17 cellular contexts compared by ENCODE assay signal in the genomic region with DNA sequence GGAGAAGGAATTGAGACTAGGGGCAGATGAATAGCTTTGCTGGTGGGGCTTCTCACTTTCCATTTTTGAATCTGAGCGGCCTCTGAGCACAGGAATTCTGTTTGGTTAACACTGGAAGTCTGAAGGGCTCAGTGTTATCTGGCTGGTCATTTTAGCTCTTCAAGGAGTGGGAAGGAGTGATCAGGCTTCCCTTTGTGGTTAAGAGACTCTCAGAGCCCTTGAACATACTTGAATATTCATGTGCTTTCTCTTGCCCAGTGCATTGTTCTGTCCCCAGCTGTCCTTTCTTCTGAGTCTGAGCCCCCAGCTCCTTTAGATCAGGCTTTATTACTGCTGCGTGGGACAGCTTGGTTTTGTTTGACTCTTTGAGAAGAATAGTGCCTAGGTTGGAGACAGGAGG.
DNase-seq lines count a peak whose midpoint lies in the region; ATAC-seq and TF ChIP-seq lines count a peak whose summit lies in the region.
"Had no signal": no experiment of that assay in that cellular context is flagged by ENCODE, and none has a peak within 500 bp of the region (broad histone marks: within the 10 kb centered on the region; RNA-seq: fewer than 3 reads in every experiment).

No MANE protein-coding gene starts in this region.

- no peaks in the 10 kb centered on the region for H3K9me3 ChIP-seq in endodermal cell (ENCODE audit: control insufficient read depth, low read length)
- H3K9me3 ChIP-seq in testis = no peaks in the 10 kb centered on the region
- no peaks in the 10 kb centered on the region for H3K9me3 ChIP-seq in uterus
- peaks cover 0 to 4% (median 0%) of the 10 kb centered on the region in 12 donors for H3K9me3 ChIP-seq in heart left ventricle

- no peaks in the 10 kb centered on the region for H3K27me3 Mint-ChIP-seq in endodermal cell (ENCODE audit: insufficient read depth)
- no peaks in the 10 kb centered on the region for H3K27me3 Mint-ChIP-seq in neural crest cell (ENCODE audit: low read depth)
- H3K27me3 Mint-ChIP-seq: CD4-positive, alpha-beta T cell had no signal

- DNase-seq in DMS79 treated with DMSO at 0.1 percent for 48 hours (lab: John Stamatoyannopoulos, UW) (peak; percentile 24), NCI-H187 treated with DMSO at 0.1 percent for 48 hours (lab: John Stamatoyannopoulos, UW) (peak; percentile 26), endodermal cell (no peak), neural crest cell (ENCODE audit: low read depth, low spot score) (no peak), testis (no peak), uterus (no peak), heart left ventricle (no peak)
- no peak for DNase-seq in stimulated activated CD4-positive, alpha-beta T cell treated with anti-CD3 and anti-CD28 coated beads, Interleukin-4, amount 100 ng/mL, for 24 hours
- DNase-seq: AML-193; CD4-positive, alpha-beta T cell; DND-41; GF-D8; HCEC 1CT; NCI-H1436 treated with DMSO at 0.1 percent for 48 hours; NCI-H2171; NCI-H510A treated with DMSO at 0.1 percent for 48 hours; SHP77 treated with DMSO at 0.1 percent for 48 hours had no signal

- H3K9me3 Mint-ChIP-seq in endodermal cell (no peaks in the 10 kb centered on the region), neural crest cell (no peaks in the 10 kb centered on the region)

- no peak for ATAC-seq in heart left ventricle

- H3K36me3 Mint-ChIP-seq in endodermal cell (ENCODE audit: low read depth) (no peaks in the 10 kb centered on the region), neural crest cell (ENCODE audit: low read depth) (no peaks in the 10 kb centered on the region)

- H3K27me3 ChIP-seq in endodermal cell (ENCODE audit: control insufficient read depth, insufficient read depth, low read length, poor library complexity, severe bottlenecking) (no peaks in the 10 kb centered on the region), testis (no peaks in the 10 kb centered on the region), uterus (no peaks in the 10 kb centered on the region), heart left ventricle (no peaks in the 10 kb centered on the region)

- TF ChIP-seq POLR2A in testis (IDR thresholded peaks at IDR 0.05) = no peak
- TF ChIP-seq POLR2A in uterus (IDR thresholded peaks at IDR 0.05) = no peak
- TF ChIP-seq POLR2A in heart left ventricle (IDR thresholded peaks at IDR 0.05) = no peak

- H3K36me3 ChIP-seq in endodermal cell (ENCODE audit: control insufficient read depth, insufficient read depth, low read length) = no peaks in the 10 kb centered on the region
- H3K36me3 ChIP-seq in testis (ENCODE audit: low read depth, missing control alignments) = no peaks in the 10 kb centered on the region
- no peaks in the 10 kb centered on the region for H3K36me3 ChIP-seq in uterus
- H3K36me3 ChIP-seq in heart left ventricle = no peaks in the 10 kb centered on the region

- peak overlapping the region; percentile 99 for H3K27ac ChIP-seq in endodermal cell (ENCODE audit: low read depth, low read length)
- H3K27ac ChIP-seq in testis = no peak overlapping the region
- no peak overlapping the region for H3K27ac ChIP-seq in uterus
- H3K27ac ChIP-seq in heart left ventricle = no peak overlapping the region

- H3K4me1 Mint-ChIP-seq in endodermal cell = peaks cover 9% of the 10 kb centered on the region
- peaks cover 45% of the 10 kb centered on the region for H3K4me1 Mint-ChIP-seq in neural crest cell

- H3K4me1 ChIP-seq in endodermal cell (ENCODE audit: control insufficient read depth, insufficient read depth, low read length) = peaks cover 8% of the 10 kb centered on the region
- H3K4me1 ChIP-seq in testis = no peaks in the 10 kb centered on the region
- no peaks in the 10 kb centered on the region for H3K4me1 ChIP-seq in uterus
- no peaks in the 10 kb centered on the region for H3K4me1 ChIP-seq in heart left ventricle

- no peak overlapping the region for H3K9ac ChIP-seq in endodermal cell (ENCODE audit: extremely low read depth, low read length, poor library complexity, severe bottlenecking)

- H3K27ac Mint-ChIP-seq in endodermal cell = no peak overlapping the region
- peak overlapping the region; percentile 73 for H3K27ac Mint-ChIP-seq in neural crest cell (ENCODE audit: unreplicated experiment)
- H3K27ac Mint-ChIP-seq: CD4-positive, alpha-beta T cell had no signal

- intact Hi-C loops in testis (cut with DNase I; ENCODE audit: low total_unique reads) (no loop called here), uterus (cut with DNase I; ENCODE audit: low total_unique reads) (no loop called here), heart left ventricle (cut with DNase I) (no loop called here)

- no peak overlapping the region for H3K4me3 Mint-ChIP-seq in endodermal cell
- peak overlapping the region; percentile 25 for H3K4me3 Mint-ChIP-seq in neural crest cell
- H3K4me3 Mint-ChIP-seq: CD4-positive, alpha-beta T cell had no signal

- H3K4me3 ChIP-seq in endodermal cell (ENCODE audit: low read length) (peak overlapping the region; percentile 22), testis (no peak overlapping the region), uterus (no peak overlapping the region), heart left ventricle (no peak overlapping the region)

- 53 to 63% methylated on average over 1 to 2 of the region's 2 CpGs for WGBS in endodermal cell (ENCODE audit: insufficient coverage in 1 of 2, insufficient read length in 1 of 2), 2 experiments
- WGBS in testis, 2 donors = 21 to 40% methylated on average over 2 of the region's 2 CpGs
- WGBS in heart left ventricle, 4 donors = 26 to 40% (median 35%) methylated on average over 2 of the region's 2 CpGs

- no peak for TF ChIP-seq CTCF in endodermal cell (conservative IDR thresholded peaks at IDR 0.05)
- TF ChIP-seq CTCF in neural crest cell (conservative IDR thresholded peaks at IDR 0.05) = no peak
- no peak for TF ChIP-seq CTCF in testis (IDR thresholded peaks at IDR 0.05)
- TF ChIP-seq CTCF in uterus (IDR thresholded peaks at IDR 0.05) = no peak
- no peak for TF ChIP-seq CTCF in heart left ventricle (IDR thresholded peaks at IDR 0.05)

Comparison
In these comparisons a context has a peak if more than half of its experiments do, and no peak if none do; other contexts are left out.
1. DNase-seq: peak in DMS79 treated with DMSO at 0.1 percent for 48 hours (single experiment) and NCI-H187 treated with DMSO at 0.1 percent for 48 hours (single experiment); none in endodermal cell (single experiment), neural crest cell (single experiment), stimulated activated CD4-positive, alpha-beta T cell treated with anti-CD3 and anti-CD28 coated beads, Interleukin-4, amount 100 ng/mL, for 24 hours (single experiment), testis (single experiment), uterus (0 of 2) and heart left ventricle (0 of 5).